ENCODE assay signal across 36 cellular contexts in the genomic region with DNA sequence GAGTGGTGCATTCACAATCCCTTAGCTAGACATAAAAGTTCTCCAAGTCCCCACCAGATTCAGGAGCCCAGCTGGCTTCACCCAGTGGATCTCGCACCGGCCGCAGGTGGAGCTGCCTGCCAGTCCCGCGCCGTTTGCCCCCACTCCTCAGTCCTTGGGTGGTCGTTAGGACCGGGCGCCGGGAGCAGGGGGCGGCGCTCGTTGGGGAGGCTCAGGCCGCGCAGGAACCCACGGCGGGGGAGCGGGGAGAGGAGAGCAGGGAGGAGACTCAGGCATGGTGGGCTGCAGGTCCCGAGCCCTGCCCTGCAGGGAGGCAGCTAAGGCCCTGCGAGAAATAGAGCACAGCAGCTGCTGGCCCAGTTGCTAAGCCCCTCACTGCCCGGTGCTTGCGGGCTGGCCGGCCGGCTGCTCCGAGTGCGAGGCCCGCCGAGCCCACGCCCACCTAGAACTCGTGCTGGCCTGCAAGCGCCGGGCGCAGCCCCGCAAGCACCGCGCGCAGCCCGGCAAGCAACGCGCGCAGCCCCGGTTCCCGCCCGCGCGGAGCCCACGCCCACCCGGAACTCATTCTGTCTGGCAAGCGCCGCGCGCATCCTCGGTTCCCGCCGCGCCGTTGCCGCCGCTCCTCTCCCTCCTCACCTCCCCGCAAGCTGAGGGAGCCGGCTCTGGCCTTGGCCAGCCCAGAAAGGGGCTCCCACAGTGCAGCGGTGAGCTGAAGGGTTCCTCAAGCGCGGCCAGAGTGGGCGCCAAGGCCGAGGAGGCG.
"Had no signal": no experiment of that assay in that cellular context is flagged by ENCODE, and none has a peak within 500 bp of the region (broad histone marks: within the 10 kb centered on the region; RNA-seq: fewer than 3 reads in every experiment).

No MANE protein-coding gene starts in this region.

- H3K27ac Mint-ChIP-seq: activated B cell treated with CpG ODN at 0.5 μM for 24 hours; activated CD8-positive, alpha-beta memory T cell treated with anti-CD3 and anti-CD28 coated beads, Interleukin-2, amount 10 ng/mL, durations not matched to agents 7 days and 5 days; activated CD8-positive, alpha-beta T cell treated with anti-CD3 and anti-CD28 coated beads for 36 hours; activated naive CD4-positive, alpha-beta T cell treated with anti-CD3 and anti-CD28 coated beads for 36 hours; activated naive CD4-positive, alpha-beta T cell treated with anti-CD3 and anti-CD28 coated beads, Interleukin-2, amount 50 U/mL, for 24 hours; activated naive CD8-positive, alpha-beta T cell treated with anti-CD3 and anti-CD28 coated beads for 36 hours; activated naive CD8-positive, alpha-beta T cell treated with anti-CD3 and anti-CD28 coated beads, Interleukin-2, amount 50 U/mL, for 24 hours; activated T-helper 1 cell treated with anti-CD3 and anti-CD28 coated beads, Interleukin-12 subunit alpha, Interleukin-12 subunit beta, Interleukin-2, Interleukin-4 antibody, amounts not matched to agents 30 ng/mL and 10 ng/mL and 1 ng/mL, durations not matched to agents 14 hours and 24 hours and 36 hours; activated T-helper 2 cell treated with anti-CD3 and anti-CD28 coated beads, Interferon-gamma antibody, Interleukin-2, Interleukin-4, amounts not matched to agents 10 μg/mL and 5 μg/mL and 100 μg/mL, durations not matched to agents 14 hours and 24 hours and 36 hours; dendritic cell treated with granulocyte-macrophage colony-stimulating factor and Interleukin-4, amounts not matched to agents 40 ng/mL and 50 ng/mL, for 4 days; endodermal cell; T-helper 17 cell; T-helper 2 cell treated with Interferon-gamma antibody and Interleukin-4, amounts not matched to agents 5 μg/mL and 100 μg/mL, for 36 hours had no signal

- H3K4me1 ChIP-seq: adrenal gland, colonic mucosa had no signal

- H3K36me3 Mint-ChIP-seq: activated CD8-positive, alpha-beta memory T cell treated with anti-CD3 and anti-CD28 coated beads, Interleukin-2, amount 10 ng/mL, durations not matched to agents 7 days and 5 days; activated naive CD4-positive, alpha-beta T cell treated with anti-CD3 and anti-CD28 coated beads, Interleukin-2, amount 50 U/mL, for 24 hours; activated naive CD8-positive, alpha-beta T cell treated with anti-CD3 and anti-CD28 coated beads for 36 hours had no signal

- H3K4me3 ChIP-seq: adrenal gland, body of pancreas, colonic mucosa, dorsolateral prefrontal cortex, esophagus muscularis mucosa, gastroesophageal sphincter had no signal

- H3K27me3 Mint-ChIP-seq: activated CD8-positive, alpha-beta memory T cell treated with anti-CD3 and anti-CD28 coated beads, Interleukin-2, amount 10 ng/mL, durations not matched to agents 7 days and 5 days; activated CD8-positive, alpha-beta T cell treated with anti-CD3 and anti-CD28 coated beads for 36 hours had no signal

- H3K27me3 ChIP-seq: adrenal gland, body of pancreas, colonic mucosa, dorsolateral prefrontal cortex, esophagus muscularis mucosa, gastroesophageal sphincter had no signal

- H3K9me3 ChIP-seq: adrenal gland, body of pancreas, colonic mucosa, esophagus muscularis mucosa, gastroesophageal sphincter had no signal

- DNase-seq: activated B cell treated with CpG ODN at 0.5 μM for 24 hours; activated CD4-positive, alpha-beta T cell treated with anti-CD3 and anti-CD28 coated beads for 48 hours; activated CD4-positive, alpha-beta T cell treated with anti-CD3 and anti-CD28 coated beads, Interleukin-2, amount 50 U/mL, for 1 hour; activated CD4-positive, alpha-beta T cell treated with anti-CD3 and anti-CD28 coated beads, Interleukin-2, amount 50 U/mL, for 48 hours; activated CD8-positive, alpha-beta memory T cell treated with anti-CD3 and anti-CD28 coated beads, Interleukin-2, amount 10 ng/mL, durations not matched to agents 7 days and 5 days; activated CD8-positive, alpha-beta memory T cell treated with anti-CD3 and anti-CD28 coated beads, Interleukin-2, amount 50 U/mL, for 4 hours; activated CD8-positive, alpha-beta T cell treated with anti-CD3 and anti-CD28 coated beads for 36 hours; activated effector memory CD4-positive, alpha-beta T cell treated with anti-CD3 and anti-CD28 coated beads, Interleukin-2, amount 50 U/mL, for 16 hours; activated naive CD4-positive, alpha-beta T cell treated with anti-CD3 and anti-CD28 coated beads for 36 hours; activated naive CD8-positive, alpha-beta T cell treated with anti-CD3 and anti-CD28 coated beads for 36 hours; activated naive CD8-positive, alpha-beta T cell treated with anti-CD3 and anti-CD28 coated beads, Interleukin-2, amount 50 U/mL, for 24 hours; activated T-cell treated with anti-CD3 and anti-CD28 coated beads, Interleukin-2, amount 50 U/mL, for 1 hour; activated T-cell treated with anti-CD3 and anti-CD28 coated beads, Interleukin-2, amount 50 U/mL, for 48 hours; adrenal gland; amygdala; aorta; body of pancreas; caudate nucleus; colonic mucosa; dorsolateral prefrontal cortex; effector memory CD4-positive, alpha-beta T cell; endodermal cell; erythroblast; foreskin melanocyte; T-helper 1 cell; T-helper 17 cell; T1000; WERI-Rb-1 had no signal

- H3K27ac ChIP-seq: adrenal gland, body of pancreas, colonic mucosa, dorsolateral prefrontal cortex, esophagus muscularis mucosa, gastroesophageal sphincter, WERI-Rb-1 had no signal

- H3K36me3 ChIP-seq: adrenal gland, colonic mucosa, esophagus muscularis mucosa, gastroesophageal sphincter, WERI-Rb-1 had no signal

- H3K4me3 Mint-ChIP-seq: activated B cell treated with CpG ODN at 0.5 μM for 24 hours; activated CD8-positive, alpha-beta memory T cell treated with anti-CD3 and anti-CD28 coated beads, Interleukin-2, amount 10 ng/mL, durations not matched to agents 7 days and 5 days; activated CD8-positive, alpha-beta T cell treated with anti-CD3 and anti-CD28 coated beads for 36 hours; activated naive CD4-positive, alpha-beta T cell treated with anti-CD3 and anti-CD28 coated beads for 36 hours; activated naive CD4-positive, alpha-beta T cell treated with anti-CD3 and anti-CD28 coated beads, Interleukin-2, amount 50 U/mL, for 24 hours; activated naive CD8-positive, alpha-beta T cell treated with anti-CD3 and anti-CD28 coated beads for 36 hours; activated naive CD8-positive, alpha-beta T cell treated with anti-CD3 and anti-CD28 coated beads, Interleukin-2, amount 50 U/mL, for 24 hours; activated T-helper 1 cell treated with anti-CD3 and anti-CD28 coated beads, Interleukin-12 subunit alpha, Interleukin-12 subunit beta, Interleukin-2, Interleukin-4 antibody, amounts not matched to agents 30 ng/mL and 10 ng/mL and 1 ng/mL, durations not matched to agents 14 hours and 24 hours and 36 hours; dendritic cell treated with granulocyte-macrophage colony-stimulating factor and Interleukin-4, amounts not matched to agents 40 ng/mL and 50 ng/mL, for 4 days; endodermal cell; T-helper 17 cell; T-helper 2 cell treated with Interferon-gamma antibody and Interleukin-4, amounts not matched to agents 5 μg/mL and 100 μg/mL, for 36 hours had no signal

- H3K4me1 Mint-ChIP-seq: activated B cell treated with CpG ODN at 0.5 μM for 24 hours; activated CD8-positive, alpha-beta memory T cell treated with anti-CD3 and anti-CD28 coated beads, Interleukin-2, amount 10 ng/mL, durations not matched to agents 7 days and 5 days; activated naive CD4-positive, alpha-beta T cell treated with anti-CD3 and anti-CD28 coated beads, Interleukin-2, amount 50 U/mL, for 24 hours; activated naive CD8-positive, alpha-beta T cell treated with anti-CD3 and anti-CD28 coated beads for 36 hours; activated naive CD8-positive, alpha-beta T cell treated with anti-CD3 and anti-CD28 coated beads, Interleukin-2, amount 50 U/mL, for 24 hours had no signal

- H3K9me3 Mint-ChIP-seq: activated B cell treated with CpG ODN at 0.5 μM for 24 hours; activated CD8-positive, alpha-beta T cell treated with anti-CD3 and anti-CD28 coated beads for 36 hours; activated naive CD4-positive, alpha-beta T cell treated with anti-CD3 and anti-CD28 coated beads for 36 hours; activated naive CD4-positive, alpha-beta T cell treated with anti-CD3 and anti-CD28 coated beads, Interleukin-2, amount 50 U/mL, for 24 hours; activated naive CD8-positive, alpha-beta T cell treated with anti-CD3 and anti-CD28 coated beads for 36 hours; activated naive CD8-positive, alpha-beta T cell treated with anti-CD3 and anti-CD28 coated beads, Interleukin-2, amount 50 U/mL, for 24 hours; activated T-helper 1 cell treated with anti-CD3 and anti-CD28 coated beads, Interleukin-12 subunit alpha, Interleukin-12 subunit beta, Interleukin-2, Interleukin-4 antibody, amounts not matched to agents 30 ng/mL and 10 ng/mL and 1 ng/mL, durations not matched to agents 14 hours and 24 hours and 36 hours; activated T-helper 2 cell treated with anti-CD3 and anti-CD28 coated beads, Interferon-gamma antibody, Interleukin-2, Interleukin-4, amounts not matched to agents 10 μg/mL and 5 μg/mL and 100 μg/mL, durations not matched to agents 14 hours and 24 hours and 36 hours; dendritic cell treated with granulocyte-macrophage colony-stimulating factor and Interleukin-4, amounts not matched to agents 40 ng/mL and 50 ng/mL, for 4 days; T-helper 2 cell treated with Interferon-gamma antibody and Interleukin-4, amounts not matched to agents 5 μg/mL and 100 μg/mL, for 36 hours had no signal

- ATAC-seq: activated CD4-positive, CD25-positive, alpha-beta regulatory T cell treated with anti-CD3 and anti-CD28 coated beads, Interleukin-2, amount 50 U/mL, for 24 hours; activated CD8-positive, alpha-beta memory T cell treated with anti-CD3 and anti-CD28 coated beads, Interleukin-2, amount 10 ng/mL, durations not matched to agents 7 days and 5 days; activated CD8-positive, alpha-beta T cell treated with anti-CD3 and anti-CD28 coated beads for 36 hours; activated naive CD8-positive, alpha-beta T cell treated with anti-CD3 and anti-CD28 coated beads, Interleukin-2, amount 50 U/mL, for 24 hours; body of pancreas; gastroesophageal sphincter; T-helper 17 cell had no signal
